Comparison of ENCODE assay signal across 9 cellular contexts in the genomic region with DNA sequence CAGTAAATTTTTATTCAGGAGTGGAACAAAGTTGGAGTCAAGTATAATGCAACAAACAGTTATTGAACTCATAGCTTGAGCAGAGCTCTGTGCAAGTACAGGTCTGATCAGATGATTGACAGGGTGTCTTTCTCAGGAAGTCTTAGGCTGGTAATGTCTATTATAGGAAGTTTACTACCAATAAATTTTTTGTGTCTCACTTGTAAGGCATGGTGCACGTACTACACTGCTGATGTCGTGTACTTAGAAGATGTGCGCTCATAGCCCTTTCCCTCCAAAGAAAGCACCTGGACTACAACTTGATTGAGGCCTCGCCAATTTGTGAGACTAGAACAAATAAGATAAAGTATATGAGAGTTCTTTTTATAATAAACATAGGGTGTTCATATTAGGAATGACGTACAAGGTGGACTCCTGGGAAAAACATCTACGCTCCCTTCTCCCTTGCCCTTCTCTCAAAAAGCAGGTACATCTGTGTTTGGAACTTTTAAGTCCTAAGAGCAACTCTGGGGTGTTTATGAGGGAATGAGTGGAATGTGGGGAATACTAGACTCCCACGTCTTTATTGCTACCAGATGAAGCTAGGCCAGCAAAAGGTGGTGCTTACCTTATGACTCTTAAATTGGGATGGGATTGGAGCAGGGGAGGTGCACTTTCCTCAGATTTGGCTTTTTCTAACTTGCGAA. TPM values are rescaled to one million over a fixed set of nuclear protein-coding genes. Genes with fewer than 3 reads are reported as not detected.
A peak's percentile ranks its signal among the peaks of the same experiment; 100 is the strongest.
DNase-seq lines count a peak whose midpoint lies in the region; ATAC-seq, FAIRE-seq and TF ChIP-seq lines count a peak whose summit lies in the region.
"Had no signal": no experiment of that assay in that cellular context is flagged by ENCODE, and none has a peak within 500 bp of the region (broad histone marks: within the 10 kb centered on the region; RNA-seq: fewer than 3 reads in every experiment).

No MANE protein-coding gene starts in this region.

- H3K4me1 Mint-ChIP-seq in activated naive CD4-positive, alpha-beta T cell treated with anti-CD3 and anti-CD28 coated beads, Interleukin-2, amount 50 U/mL, for 24 hours: peaks cover 78% of the 10 kb centered on the region
- H3K4me1 Mint-ChIP-seq in activated naive CD8-positive, alpha-beta T cell treated with anti-CD3 and anti-CD28 coated beads, Interleukin-2, amount 50 U/mL, for 24 hours: peaks cover 51% of the 10 kb centered on the region

- no peak for TF ChIP-seq POLR2A in HepG2 (IDR thresholded peaks at IDR 0.05; ENCODE audit: insufficient read depth in 1 of 2, low read depth in 2 of 2, low read length in 2 of 2)
- no peak for TF ChIP-seq POLR2A in upper lobe of left lung (IDR thresholded peaks at IDR 0.05)

- H2AFZ ChIP-seq in HepG2 (ENCODE audit: low read length): no peak overlapping the region

- no TSS peak for BruUV-seq in HepG2 (replicated peaks; lab: Mats Ljungman, UMichigan)

- no peaks in the 10 kb centered on the region for H3K9me3 Mint-ChIP-seq in activated naive CD4-positive, alpha-beta T cell treated with anti-CD3 and anti-CD28 coated beads, Interleukin-2, amount 50 U/mL, for 24 hours
- no peaks in the 10 kb centered on the region for H3K9me3 Mint-ChIP-seq in activated naive CD8-positive, alpha-beta T cell treated with anti-CD3 and anti-CD28 coated beads, Interleukin-2, amount 50 U/mL, for 24 hours

- H3K36me3 Mint-ChIP-seq in activated naive CD4-positive, alpha-beta T cell treated with anti-CD3 and anti-CD28 coated beads, Interleukin-2, amount 50 U/mL, for 24 hours: peaks cover 15% of the 10 kb centered on the region
- H3K36me3 Mint-ChIP-seq in activated naive CD8-positive, alpha-beta T cell treated with anti-CD3 and anti-CD28 coated beads, Interleukin-2, amount 50 U/mL, for 24 hours (ENCODE audit: low read depth): peaks cover 48% of the 10 kb centered on the region

- H3K4me3 ChIP-seq in HepG2 (replicated peaks in 1 of 3; ENCODE audit: insufficient read depth in 1 of 3, low read depth in 2 of 3, low read length in 3 of 3): peak overlapping the region; percentile 84 to 90 (median 86); a peak in 5 of 6 replicates
- peak overlapping the region in 3 of 4 donors; percentile 66 to 71 (median 69) for H3K4me3 ChIP-seq in upper lobe of left lung

- POLR2A ChIA-PET in HepG2 (lab: Yijun Ruan, JAX): interaction anchor here (1.7 to 3.1 kb wide), 3 partner anchors 11 to 14 kb away, joined by 8 to 24 read pairs (median 11); no protein-coding TSS in a partner anchor

- intact Hi-C loops in HepG2 (cut with micrococcal nuclease; ENCODE audit: unreplicated experiment): loop anchor here (5.0 to 10.0 kb wide), 3 partner anchors 461 to 859 kb away; no protein-coding TSS in a partner anchor

- no peaks in the 10 kb centered on the region for H3K27me3 Mint-ChIP-seq in activated naive CD4-positive, alpha-beta T cell treated with anti-CD3 and anti-CD28 coated beads, Interleukin-2, amount 50 U/mL, for 24 hours
- H3K27me3 Mint-ChIP-seq in activated naive CD8-positive, alpha-beta T cell treated with anti-CD3 and anti-CD28 coated beads, Interleukin-2, amount 50 U/mL, for 24 hours: peaks cover 2% of the 10 kb centered on the region

- in situ Hi-C loops in HepG2 (cut with HindIII; ENCODE audit: extremely low pct_ligation_motif_present, low pct_unique_long_range_greater_than_20kb): loop anchor here (10.0 kb wide), 2 partner anchors 811 to 861 kb away; no protein-coding TSS in a partner anchor

- TF ChIP-seq EP300 in HepG2 (IDR thresholded peaks at IDR 0.05; ENCODE audit: low read depth in 2 of 2, low read length in 2 of 2) (no peak), HepG2 (CRISPR knock-in tag; IDR thresholded peaks at IDR 0.05; ENCODE audit: borderline replicate concordance) (no peak), upper lobe of left lung (IDR thresholded peaks at IDR 0.05) (no peak)

- H3K27ac ChIP-seq in HepG2 (ENCODE audit: extremely low read length, insufficient read depth, low read length) (peak overlapping the region; percentile 93), upper lobe of left lung (peak overlapping the region in 1 of 4 donors; percentile 92)

- ATAC-seq in activated naive CD8-positive, alpha-beta T cell treated with anti-CD3 and anti-CD28 coated beads, Interleukin-2, amount 50 U/mL, for 24 hours: no peak
- ATAC-seq in HepG2: no peak
- no peak for ATAC-seq in upper lobe of left lung (ENCODE audit: low FRiP score in 2 of 2)
- ATAC-seq in esophagus mucosa: no peak

- WGBS in HepG2 (ENCODE audit: low lambda C conversion rate): 71% methylated on average over 8 of the region's 8 CpGs
- WGBS in upper lobe of left lung, 2 donors: 70 to 73% methylated on average over 8 of the region's 8 CpGs

- FAIRE-seq in HepG2 (lab: Jason Lieb, UNC): no peak

- DNase-seq in activated naive CD4-positive, alpha-beta T cell treated with anti-CD3 and anti-CD28 coated beads, Interleukin-2, amount 50 U/mL, for 16 hours: no peak
- no peak for DNase-seq in activated naive CD8-positive, alpha-beta T cell treated with anti-CD3 and anti-CD28 coated beads, Interleukin-2, amount 50 U/mL, for 24 hours
- DNase-seq in HepG2 (ENCODE audit: low spot score) (no peak), upper lobe of left lung (no peak), NCI-H1105 (lab: John Stamatoyannopoulos, UW) (no peak), NK-92 (lab: John Stamatoyannopoulos, UW; ENCODE audit: unreplicated experiment) (no peak)
- DNase-seq: activated CD8-positive, alpha-beta memory T cell treated with anti-CD3 and anti-CD28 coated beads, Interleukin-2, amount 50 U/mL, for 4 hours had no signal

- H3K4me3 Mint-ChIP-seq in activated naive CD4-positive, alpha-beta T cell treated with anti-CD3 and anti-CD28 coated beads, Interleukin-2, amount 50 U/mL, for 24 hours: peak overlapping the region; percentile 95
- H3K4me3 Mint-ChIP-seq in activated naive CD8-positive, alpha-beta T cell treated with anti-CD3 and anti-CD28 coated beads, Interleukin-2, amount 50 U/mL, for 24 hours: peak overlapping the region; percentile 88

- peaks cover 74% of the 10 kb centered on the region for H3K79me2 ChIP-seq in HepG2 (ENCODE audit: insufficient read depth, low read length)

- no peak for TF ChIP-seq RAD21 in HepG2 (CRISPR knock-in tag; IDR thresholded peaks at IDR 0.05)

- H4K20me1 ChIP-seq in HepG2 (ENCODE audit: insufficient read depth, low read length): no peaks in the 10 kb centered on the region; the same call in 1 of the 2 replicates

- H3K27me3 ChIP-seq in HepG2 (ENCODE audit: control insufficient read depth in 1 of 2, insufficient read depth in 2 of 2, low read length in 2 of 2) (no peaks in the 10 kb centered on the region; a peak in 1 of 5 replicates), upper lobe of left lung (no peaks in the 10 kb centered on the region)

- H3K27ac Mint-ChIP-seq in activated naive CD4-positive, alpha-beta T cell treated with anti-CD3 and anti-CD28 coated beads, Interleukin-2, amount 50 U/mL, for 24 hours: peak overlapping the region; percentile 77
- H3K27ac Mint-ChIP-seq in activated naive CD8-positive, alpha-beta T cell treated with anti-CD3 and anti-CD28 coated beads, Interleukin-2, amount 50 U/mL, for 24 hours: peak overlapping the region; percentile 83

- H3K4me2 ChIP-seq in HepG2 (ENCODE audit: low read depth, low read length): peak overlapping the region; percentile 88

- H3K4me1 ChIP-seq in HepG2 (ENCODE audit: insufficient read depth, low read length) (peaks cover 68% of the 10 kb centered on the region), upper lobe of left lung (peaks cover 19 to 38% (median 27%) of the 10 kb centered on the region in 4 donors)

- peak overlapping the region; percentile 83 for H3K9ac ChIP-seq in HepG2 (ENCODE audit: insufficient read depth, low read depth, low read length)

- no peaks in the 10 kb centered on the region for H3K9me3 ChIP-seq in HepG2 (ENCODE audit: low read length)
- no peaks in the 10 kb centered on the region for H3K9me3 ChIP-seq in upper lobe of left lung

- H3K36me3 ChIP-seq in HepG2 (replicated peaks in 1 of 2; ENCODE audit: control insufficient read depth in 1 of 2, insufficient read depth in 2 of 2, low read length in 2 of 2) (peaks cover 21 to 44% of the 10 kb centered on the region in 2 experiments), upper lobe of left lung (peaks cover 0 to 41% (median 18%) of the 10 kb centered on the region in 4 donors)

- CTCF ChIA-PET in HepG2 (lab: Yijun Ruan, JAX; ENCODE audit: low intra/inter-chr PET ratio, low total read pairs): no interaction called here

- TF ChIP-seq CTCF in HepG2 (CRISPR knock-in tag; IDR thresholded peaks at IDR 0.05) (no peak), upper lobe of left lung (IDR thresholded peaks at IDR 0.05) (no peak)

RNA-seq across cellular contexts. Expression of a gene that starts 1.5 kb away (rescaled TPM):
- total RNA-seq in HepG2 (2016; rRNA removed; fragmentation: Illumina TruSeq; extraction: Trizol): 66.7 and 86.0 TPM in 2 replicates
- 30.8 and 32.0 TPM in 2 replicates for total RNA-seq in HepG2 (2016; cell fraction: cytosol; rRNA removed; fragmentation: Illumina TruSeq; extraction: Trizol; ENCODE audit: low read depth)
- total RNA-seq in HepG2 (2016; cell fraction: insoluble cytoplasmic fraction; rRNA removed; fragmentation: Illumina TruSeq; extraction: Trizol): 74.9 and 86.0 TPM in 2 replicates
- 50.4 and 54.3 TPM in 2 replicates for total RNA-seq in HepG2 (2016; cell fraction: membrane; rRNA removed; fragmentation: Illumina TruSeq; extraction: Trizol)
- total RNA-seq in HepG2 (2016; cell fraction: nucleus; rRNA removed; fragmentation: Illumina TruSeq; extraction: Trizol): 91.1 and 92.0 TPM in 2 replicates
- polyA plus RNA-seq in HepG2 (2011; rRNA removed): 18.7 and 23.1 TPM in 2 replicates
- polyA plus RNA-seq in HepG2 (2011; cell fraction: cytosol; rRNA removed): 10.1 and 15.3 TPM in 2 replicates
- polyA plus RNA-seq in HepG2 (2011; cell fraction: nucleus; rRNA removed): 20.9 and 31.1 TPM in 2 replicates
- 27.5 and 36.0 TPM in 2 replicates for polyA plus RNA-seq in HepG2 (2012)
- 19.8 and 21.6 TPM in 2 replicates for polyA plus RNA-seq in HepG2 (2016; cell fraction: cytosol; fragmentation: Illumina TruSeq; extraction: Trizol; ENCODE audit: low read depth)
- 63.1 and 68.5 TPM in 2 replicates for polyA plus RNA-seq in HepG2 (2016; cell fraction: insoluble cytoplasmic fraction; fragmentation: Illumina TruSeq; extraction: Trizol; ENCODE audit: low read depth)
- polyA plus RNA-seq in HepG2 (2016; cell fraction: membrane; fragmentation: Illumina TruSeq; extraction: Trizol; ENCODE audit: low read depth): 22.7 and 26.9 TPM in 2 replicates
- 87.8 and 109 TPM in 2 replicates for polyA plus RNA-seq in HepG2 (2016; cell fraction: nucleus; fragmentation: Illumina TruSeq; extraction: Trizol; ENCODE audit: insufficient read depth, low read depth)
- 4.9 and 6.3 TPM in 2 replicates for polyA minus RNA-seq in HepG2 (2011; rRNA and poly(A)+ RNA removed; ENCODE audit: low replicate concordance)
- polyA minus RNA-seq in HepG2 (2011; cell fraction: cytosol; rRNA and poly(A)+ RNA removed): 8.4 and 9.1 TPM in 2 replicates
- polyA minus RNA-seq in HepG2 (2011; cell fraction: nucleus; rRNA and poly(A)+ RNA removed): 107 and 108 TPM in 2 replicates
- total RNA-seq in upper lobe of left lung: 10 to 100 TPM; 12.0 to 53.4 (median 17.7) TPM
- 17.7 TPM for total RNA-seq in esophagus mucosa

RNA-seq across cellular contexts. Expression of a gene that starts 1.6 kb away (rescaled TPM):
- total RNA-seq in HepG2 (2016; rRNA removed; fragmentation: Illumina TruSeq; extraction: Trizol): 66.9 and 95.1 TPM in 2 replicates
- 7.5 and 9.0 TPM in 2 replicates for total RNA-seq in HepG2 (2016; cell fraction: cytosol; rRNA removed; fragmentation: Illumina TruSeq; extraction: Trizol; ENCODE audit: low read depth)
- 68.6 and 90.2 TPM in 2 replicates for total RNA-seq in HepG2 (2016; cell fraction: insoluble cytoplasmic fraction; rRNA removed; fragmentation: Illumina TruSeq; extraction: Trizol)
- total RNA-seq in HepG2 (2016; cell fraction: membrane; rRNA removed; fragmentation: Illumina TruSeq; extraction: Trizol): 13.8 and 18.1 TPM in 2 replicates
- total RNA-seq in HepG2 (2016; cell fraction: nucleus; rRNA removed; fragmentation: Illumina TruSeq; extraction: Trizol): 67.2 and 79.2 TPM in 2 replicates
- polyA plus RNA-seq in HepG2 (2011; rRNA removed): 5.7 and 7.3 TPM in 2 replicates
- polyA plus RNA-seq in HepG2 (2011; cell fraction: cytosol; rRNA removed): 1.7 and 2.7 TPM in 2 replicates
- polyA plus RNA-seq in HepG2 (2011; cell fraction: nucleus; rRNA removed): 2.5 and 5.8 TPM in 2 replicates
- polyA plus RNA-seq in HepG2 (2012): 34.6 and 44.9 TPM in 2 replicates
- polyA plus RNA-seq in HepG2 (2016; cell fraction: cytosol; fragmentation: Illumina TruSeq; extraction: Trizol; ENCODE audit: low read depth): 1.00 and 1.2 TPM in 2 replicates
- 69.7 and 73.1 TPM in 2 replicates for polyA plus RNA-seq in HepG2 (2016; cell fraction: insoluble cytoplasmic fraction; fragmentation: Illumina TruSeq; extraction: Trizol; ENCODE audit: low read depth)
- polyA plus RNA-seq in HepG2 (2016; cell fraction: membrane; fragmentation: Illumina TruSeq; extraction: Trizol; ENCODE audit: low read depth): 3.0 and 3.7 TPM in 2 replicates
- polyA plus RNA-seq in HepG2 (2016; cell fraction: nucleus; fragmentation: Illumina TruSeq; extraction: Trizol; ENCODE audit: insufficient read depth, low read depth): 61.2 and 66.0 TPM in 2 replicates
- polyA minus RNA-seq in HepG2 (2011; rRNA and poly(A)+ RNA removed; ENCODE audit: low replicate concordance): 0.32 and 0.37 TPM in 2 replicates
- polyA minus RNA-seq in HepG2 (2011; cell fraction: cytosol; rRNA and poly(A)+ RNA removed): 10.5 and 11.4 TPM in 2 replicates
- polyA minus RNA-seq in HepG2 (2011; cell fraction: nucleus; rRNA and poly(A)+ RNA removed): 47.6 and 49.1 TPM in 2 replicates
- 10 to 100 TPM in 5 of 6 donors, 1 to 10 TPM in 1; 9.8 to 17.8 (median 12.7) TPM for total RNA-seq in upper lobe of left lung
- 7.9 TPM for total RNA-seq in esophagus mucosa
